Comparison of ENCODE assay signal across 8 cellular contexts in the genomic region with DNA sequence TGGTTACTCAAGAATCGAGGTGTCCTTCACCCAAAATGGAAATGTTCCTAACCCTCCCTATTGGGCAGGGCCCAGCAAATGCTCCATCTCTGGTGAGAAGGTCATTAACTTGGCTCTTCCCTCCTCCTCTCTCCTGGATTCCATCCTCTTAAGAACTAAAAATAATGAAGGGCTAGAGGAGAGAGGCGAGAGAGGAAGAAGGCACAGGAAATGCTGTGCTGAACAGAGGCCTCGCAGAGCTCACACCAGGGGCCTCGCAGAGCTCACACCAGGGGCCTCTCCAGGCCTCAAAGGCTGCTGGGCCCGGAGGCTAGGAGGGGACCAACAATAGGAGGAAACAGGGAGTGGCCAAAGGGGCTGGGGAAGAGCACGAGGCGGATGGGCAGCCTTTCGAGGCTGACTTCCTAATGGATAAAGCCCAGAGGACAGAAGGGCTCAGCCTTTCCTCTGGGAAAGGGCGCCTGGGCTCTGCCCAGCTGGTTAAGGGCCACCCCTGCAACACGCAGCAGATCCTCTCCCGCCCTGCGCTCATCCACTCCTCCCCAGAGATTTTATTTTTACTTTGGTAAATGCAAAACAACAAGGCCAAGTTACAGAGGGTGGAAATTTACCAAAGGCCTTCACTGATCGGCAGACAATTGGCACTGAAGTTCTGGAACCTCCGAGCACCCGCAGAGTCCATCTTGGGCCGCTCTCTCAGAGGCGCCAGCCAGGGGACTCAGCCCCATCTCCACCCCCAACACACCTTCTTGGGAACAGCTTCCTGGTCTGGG.
DNase-seq lines count a peak whose midpoint lies in the region; ATAC-seq and TF ChIP-seq lines count a peak whose summit lies in the region.

No MANE protein-coding gene starts in this region.

- peaks cover 98% of the 10 kb centered on the region for H3K4me1 Mint-ChIP-seq in activated naive CD4-positive, alpha-beta T cell treated with anti-CD3 and anti-CD28 coated beads, Interleukin-2, amount 50 U/mL, for 24 hours
- peaks cover 42% of the 10 kb centered on the region for H3K4me1 Mint-ChIP-seq in endodermal cell

- no peaks in the 10 kb centered on the region for H3K27me3 Mint-ChIP-seq in activated naive CD4-positive, alpha-beta T cell treated with anti-CD3 and anti-CD28 coated beads, Interleukin-2, amount 50 U/mL, for 24 hours
- H3K27me3 Mint-ChIP-seq in endodermal cell (ENCODE audit: insufficient read depth) = no peaks in the 10 kb centered on the region

- peak overlapping the region; percentile 91 to 95 for H3K27ac ChIP-seq in ascending aorta
- peak overlapping the region; percentile 62 for H3K27ac ChIP-seq in mesodermal cell (ENCODE audit: low read depth, low read length, severe bottlenecking)
- peak overlapping the region; percentile 83 for H3K27ac ChIP-seq in upper lobe of right lung
- H3K27ac ChIP-seq in endodermal cell (ENCODE audit: low read depth, low read length) = no peak overlapping the region

- WGBS in mesodermal cell (ENCODE audit: insufficient coverage in 2 of 2), 2 experiments = 73 to 76% methylated on average over 11 to 13 of the region's 17 CpGs
- 90 to 92% methylated on average over 11 to 17 of the region's 17 CpGs for WGBS in endodermal cell (ENCODE audit: insufficient coverage in 1 of 2, insufficient read length in 1 of 2), 2 experiments

- H3K4me1 ChIP-seq in ascending aorta (peaks cover 55 to 89% of the 10 kb centered on the region in 2 donors), mesodermal cell (ENCODE audit: control insufficient read depth, insufficient read depth, low read length, poor library complexity, severe bottlenecking) (peaks cover 69% of the 10 kb centered on the region), upper lobe of right lung (peaks cover 93% of the 10 kb centered on the region), endodermal cell (ENCODE audit: control insufficient read depth, insufficient read depth, low read length) (peaks cover 12% of the 10 kb centered on the region)

- TF ChIP-seq CTCF in ascending aorta (IDR thresholded peaks at IDR 0.05) (no peak), upper lobe of right lung (IDR thresholded peaks at IDR 0.05) (no peak), endodermal cell (conservative IDR thresholded peaks at IDR 0.05) (no peak)

- intact Hi-C loops in ascending aorta (cut with DNase I) = no loop called here
- intact Hi-C loops in upper lobe of right lung (cut with DNase I) = no loop called here

- no peak overlapping the region for H3K9ac ChIP-seq in endodermal cell (ENCODE audit: extremely low read depth, low read length, poor library complexity, severe bottlenecking)

- H3K9me3 ChIP-seq in ascending aorta (no peaks in the 10 kb centered on the region), mesodermal cell (ENCODE audit: control insufficient read depth, low read length) (no peaks in the 10 kb centered on the region), upper lobe of right lung (no peaks in the 10 kb centered on the region), endodermal cell (ENCODE audit: control insufficient read depth, low read length) (no peaks in the 10 kb centered on the region)

- ATAC-seq in upper lobe of right lung = peak; percentile 5
- no peak for ATAC-seq in GM18873 (IDR thresholded peaks at IDR 0.05; ENCODE audit: low FRiP score, unreplicated experiment)

- DNase-seq in activated naive CD4-positive, alpha-beta T cell (lab: John Stamatoyannopoulos, UW) = no peak
- DNase-seq in ascending aorta (ENCODE audit: low spot score in 2 of 2) = no peak
- DNase-seq in upper lobe of right lung = no peak
- no peak for DNase-seq in endodermal cell
- DNase-seq in NCI-H2029 (lab: John Stamatoyannopoulos, UW) = no peak

- H3K27ac Mint-ChIP-seq in activated naive CD4-positive, alpha-beta T cell treated with anti-CD3 and anti-CD28 coated beads, Interleukin-2, amount 50 U/mL, for 24 hours = peak overlapping the region; percentile 99
- no peak overlapping the region for H3K27ac Mint-ChIP-seq in endodermal cell

- H3K4me3 ChIP-seq in ascending aorta = no peak overlapping the region
- no peak overlapping the region for H3K4me3 ChIP-seq in mesodermal cell (ENCODE audit: extremely low read depth, insufficient read depth, low read length, poor library complexity, severe bottlenecking)
- no peak overlapping the region for H3K4me3 ChIP-seq in upper lobe of right lung
- H3K4me3 ChIP-seq in endodermal cell (ENCODE audit: low read length) = no peak overlapping the region

- H3K9me3 Mint-ChIP-seq in activated naive CD4-positive, alpha-beta T cell treated with anti-CD3 and anti-CD28 coated beads, Interleukin-2, amount 50 U/mL, for 24 hours = no peaks in the 10 kb centered on the region
- H3K9me3 Mint-ChIP-seq in endodermal cell = no peaks in the 10 kb centered on the region

- H3K27me3 ChIP-seq in ascending aorta (no peaks in the 10 kb centered on the region), upper lobe of right lung (no peaks in the 10 kb centered on the region), endodermal cell (ENCODE audit: control insufficient read depth, insufficient read depth, low read length, poor library complexity, severe bottlenecking) (no peaks in the 10 kb centered on the region)

- peak overlapping the region; percentile 76 for H3K4me3 Mint-ChIP-seq in activated naive CD4-positive, alpha-beta T cell treated with anti-CD3 and anti-CD28 coated beads, Interleukin-2, amount 50 U/mL, for 24 hours
- no peak overlapping the region for H3K4me3 Mint-ChIP-seq in endodermal cell

- no peaks in the 10 kb centered on the region for H3K36me3 Mint-ChIP-seq in activated naive CD4-positive, alpha-beta T cell treated with anti-CD3 and anti-CD28 coated beads, Interleukin-2, amount 50 U/mL, for 24 hours
- H3K36me3 Mint-ChIP-seq in endodermal cell (ENCODE audit: low read depth) = no peaks in the 10 kb centered on the region

- H3K36me3 ChIP-seq in ascending aorta (no peaks in the 10 kb centered on the region), mesodermal cell (ENCODE audit: control insufficient read depth, insufficient read depth, low read length) (no peaks in the 10 kb centered on the region), upper lobe of right lung (no peaks in the 10 kb centered on the region), endodermal cell (ENCODE audit: control insufficient read depth, insufficient read depth, low read length) (peaks cover 6% of the 10 kb centered on the region)
